In genomic region chr3:138314751-138315150, GRCh38 we compare ENCODE assay signal across 17 cellular contexts. TPM values are rescaled to one million over a fixed set of nuclear protein-coding genes. Genes with fewer than 3 reads are reported as not detected.
"Had no signal": no experiment of that assay in that cellular context is flagged by ENCODE, and none has a peak within 500 bp of the region (broad histone marks: within the 10 kb centered on the region; RNA-seq: fewer than 3 reads in every experiment).

No MANE protein-coding gene starts in this region.

- H3K36me3 Mint-ChIP-seq: activated naive CD4-positive, alpha-beta T cell treated with anti-CD3 and anti-CD28 coated beads, Interleukin-2, amount 10 ng/mL, durations not matched to agents 7 days and 5 days had no signal

- H3K4me3 Mint-ChIP-seq: activated CD4-positive, alpha-beta memory T cell treated with anti-CD3 and anti-CD28 coated beads, Interleukin-2, amount 10 ng/mL, durations not matched to agents 7 days and 5 days; activated naive CD4-positive, alpha-beta T cell treated with anti-CD3 and anti-CD28 coated beads, Interleukin-2, amount 10 ng/mL, durations not matched to agents 7 days and 5 days; activated T-cell treated with anti-CD3 and anti-CD28 coated beads, Interleukin-2, amount 50 U/mL, for 24 hours; dendritic cell treated with granulocyte-macrophage colony-stimulating factor and Interleukin-4, amounts not matched to agents 40 ng/mL and 50 ng/mL, for 4 days; T-helper 17 cell had no signal

- H3K4me3 ChIP-seq: adrenal gland, body of pancreas, prostate gland, right lobe of liver had no signal

- H3K9me3 ChIP-seq: adrenal gland, prostate gland, right lobe of liver had no signal

- H3K4me1 Mint-ChIP-seq: activated CD4-positive, alpha-beta memory T cell treated with anti-CD3 and anti-CD28 coated beads, Interleukin-2, amount 10 ng/mL, durations not matched to agents 7 days and 5 days; activated naive CD4-positive, alpha-beta T cell treated with anti-CD3 and anti-CD28 coated beads, Interleukin-2, amount 10 ng/mL, durations not matched to agents 7 days and 5 days; T-helper 17 cell had no signal

- ATAC-seq: body of pancreas; esophagus mucosa; right lobe of liver; stimulated activated naive CD8-positive, alpha-beta T cell treated with anti-CD3 and anti-CD28 coated beads, Interleukin-15, Interleukin-2, amounts not matched to agents 100 U/mL and 50 U/mL, for 24 hours; T-helper 17 cell had no signal

- H3K27ac ChIP-seq: adrenal gland, body of pancreas, prostate gland, right lobe of liver had no signal

- H3K27me3 Mint-ChIP-seq: activated T-cell treated with anti-CD3 and anti-CD28 coated beads, Interleukin-2, amount 50 U/mL, for 24 hours; T-helper 17 cell had no signal

- H3K27ac Mint-ChIP-seq: activated CD4-positive, alpha-beta memory T cell treated with anti-CD3 and anti-CD28 coated beads, Interleukin-2, amount 10 ng/mL, durations not matched to agents 7 days and 5 days; activated naive CD4-positive, alpha-beta T cell treated with anti-CD3 and anti-CD28 coated beads, Interleukin-2, amount 10 ng/mL, durations not matched to agents 7 days and 5 days; activated T-cell treated with anti-CD3 and anti-CD28 coated beads, Interleukin-2, amount 50 U/mL, for 24 hours; dendritic cell treated with granulocyte-macrophage colony-stimulating factor and Interleukin-4, amounts not matched to agents 40 ng/mL and 50 ng/mL, for 4 days; T-helper 17 cell had no signal

- H3K27me3 ChIP-seq: adrenal gland, body of pancreas, right lobe of liver had no signal

- H3K36me3 ChIP-seq: adrenal gland, prostate gland, right lobe of liver had no signal

- DNase-seq: activated CD4-positive, alpha-beta memory T cell treated with anti-CD3 and anti-CD28 coated beads, Interleukin-2, amount 10 ng/mL, durations not matched to agents 7 days and 5 days; activated CD4-positive, alpha-beta T cell treated with anti-CD3 and anti-CD28 coated beads for 4 hours; activated naive CD4-positive, alpha-beta T cell treated with anti-CD3 and anti-CD28 coated beads, Interleukin-2, amount 10 ng/mL, durations not matched to agents 7 days and 5 days; activated T-cell treated with anti-CD3 and anti-CD28 coated beads, Interleukin-2, amount 50 U/mL, for 24 hours; adrenal gland; body of pancreas; cerebellar nuclear complex; hippocampal formation; right lobe of liver; stimulated activated naive CD8-positive, alpha-beta T cell treated with anti-CD3 and anti-CD28 coated beads, Interleukin-15, Interleukin-2, amounts not matched to agents 100 U/mL and 50 U/mL, for 24 hours; T-helper 17 cell had no signal

- H3K4me1 ChIP-seq: adrenal gland, body of pancreas, prostate gland, right lobe of liver had no signal

RNA-seq across cellular contexts. Expression of gene NME9, which starts 14.9 kb away (rescaled TPM):
- total RNA-seq: esophagus mucosa, kidney epithelial cell, myocyte, osteoblast, right lobe of liver had no signal

RNA-seq across cellular contexts. Expression of gene MRAS, which starts 33.6 kb away (rescaled TPM):
- total RNA-seq: activated CD4-positive, alpha-beta memory T cell treated with anti-CD3 and anti-CD28 coated beads, Interleukin-2, amount 10 ng/mL, durations not matched to agents 7 days and 5 days had no signal
